21 cellular contexts compared by ENCODE assay signal in genomic region chr19:30543243-30543945, GRCh38.
A peak's percentile ranks its signal among the peaks of the same experiment; 100 is the strongest.
DNase-seq lines count a peak whose midpoint lies in the region; ATAC-seq and TF ChIP-seq lines count a peak whose summit lies in the region.
"Had no signal": no experiment of that assay in that cellular context is flagged by ENCODE, and none has a peak within 500 bp of the region (broad histone marks: within the 10 kb centered on the region; RNA-seq: fewer than 3 reads in every experiment).

No MANE protein-coding gene starts in this region.

- no peaks in the 10 kb centered on the region for H3K36me3 Mint-ChIP-seq in stimulated activated effector memory CD8-positive, alpha-beta T cell treated with anti-CD3 and anti-CD28 coated beads, Interleukin-12 subunit alpha, Interleukin-12 subunit beta, amount 100 ng/mL, for 72 hours
- peaks cover under 1% of the 10 kb centered on the region for H3K36me3 Mint-ChIP-seq in glutamatergic neuron (ENCODE audit: unreplicated experiment)
- H3K36me3 Mint-ChIP-seq: CD4-positive, alpha-beta memory T cell had no signal

- intact Hi-C loops in cardiac septum (cut with DNase I): no loop called here
- intact Hi-C loops in heart right ventricle (cut with DNase I): no loop called here
- intact Hi-C loops in uterus (cut with DNase I; ENCODE audit: low total_unique reads): no loop called here

- no peak for TF ChIP-seq POLR2A in uterus (IDR thresholded peaks at IDR 0.05)

- H3K9me3 Mint-ChIP-seq in stimulated activated effector memory CD8-positive, alpha-beta T cell treated with anti-CD3 and anti-CD28 coated beads, Interleukin-12 subunit alpha, Interleukin-12 subunit beta, amount 100 ng/mL, for 72 hours: peaks cover 2% of the 10 kb centered on the region
- H3K9me3 Mint-ChIP-seq in glutamatergic neuron (ENCODE audit: unreplicated experiment): peaks cover 3% of the 10 kb centered on the region

- peaks cover 7% of the 10 kb centered on the region for H3K27me3 Mint-ChIP-seq in glutamatergic neuron (ENCODE audit: unreplicated experiment)

- 90 to 92% methylated on average over 9 of the region's 9 CpGs for WGBS in heart right ventricle, 2 donors

- ATAC-seq in heart right ventricle (no peak), GM19035 (IDR thresholded peaks at IDR 0.05; ENCODE audit: unreplicated experiment) (no peak), HG03139 (IDR thresholded peaks at IDR 0.05; ENCODE audit: unreplicated experiment) (no peak)
- ATAC-seq in stimulated activated effector memory CD8-positive, alpha-beta T cell treated with anti-CD3 and anti-CD28 coated beads, Interleukin-12 subunit alpha, Interleukin-12 subunit beta, amount 100 ng/mL, for 72 hours: peak; percentile 32
- ATAC-seq: HCT116 had no signal

- H3K9me3 ChIP-seq in heart right ventricle (no peaks in the 10 kb centered on the region), uterus (no peaks in the 10 kb centered on the region)

- H3K27me3 ChIP-seq in heart right ventricle: peaks cover 0 to 11% (median 0%) of the 10 kb centered on the region in 7 donors
- H3K27me3 ChIP-seq in uterus: no peaks in the 10 kb centered on the region

- no peak overlapping the region for H3K4me3 Mint-ChIP-seq in stimulated activated effector memory CD8-positive, alpha-beta T cell treated with anti-CD3 and anti-CD28 coated beads, Interleukin-12 subunit alpha, Interleukin-12 subunit beta, amount 100 ng/mL, for 72 hours
- no peak overlapping the region for H3K4me3 Mint-ChIP-seq in glutamatergic neuron (ENCODE audit: unreplicated experiment)
- H3K4me3 Mint-ChIP-seq: CD4-positive, alpha-beta memory T cell; H9 had no signal

- DNase-seq in cardiac septum (ENCODE audit: low spot score) (peak; percentile 64), heart right ventricle (no peak), mesenteric fat pad (ENCODE audit: low spot score) (peak; percentile 43), glutamatergic neuron (no peak), uterus (no peak)
- no peak for DNase-seq in stimulated activated effector memory CD8-positive, alpha-beta T cell treated with anti-CD3 and anti-CD28 coated beads, Interleukin-12 subunit alpha, Interleukin-12 subunit beta, amount 100 ng/mL, for 72 hours (ENCODE audit: low spot score in 2 of 2)
- DNase-seq: ACHN; AML-193; C1 segment of cervical spinal cord; Calu3; CD4-positive, alpha-beta memory T cell; COR-L47; DMS53; DMS79 treated with DMSO at 0.1 percent for 48 hours; GF-D8; GM23248; H9 had no signal

- H3K4me3 ChIP-seq in heart right ventricle (no peak overlapping the region), uterus (no peak overlapping the region)
- H3K4me3 ChIP-seq: GM23248 had no signal

- no peak overlapping the region for H3K27ac Mint-ChIP-seq in stimulated activated effector memory CD8-positive, alpha-beta T cell treated with anti-CD3 and anti-CD28 coated beads, Interleukin-12 subunit alpha, Interleukin-12 subunit beta, amount 100 ng/mL, for 72 hours
- H3K27ac Mint-ChIP-seq in glutamatergic neuron (ENCODE audit: unreplicated experiment): no peak overlapping the region
- H3K27ac Mint-ChIP-seq: CD4-positive, alpha-beta memory T cell; H9 had no signal

- no peaks in the 10 kb centered on the region for H3K4me1 Mint-ChIP-seq in stimulated activated effector memory CD8-positive, alpha-beta T cell treated with anti-CD3 and anti-CD28 coated beads, Interleukin-12 subunit alpha, Interleukin-12 subunit beta, amount 100 ng/mL, for 72 hours
- H3K4me1 Mint-ChIP-seq in glutamatergic neuron (ENCODE audit: low read depth, unreplicated experiment): peaks cover 8% of the 10 kb centered on the region
- H3K4me1 Mint-ChIP-seq: CD4-positive, alpha-beta memory T cell had no signal

- H3K4me1 ChIP-seq in heart right ventricle (peaks cover 0 to 7% (median 0%) of the 10 kb centered on the region in 9 donors), uterus (no peaks in the 10 kb centered on the region)

- no peak overlapping the region for H3K27ac ChIP-seq in heart right ventricle
- no peak overlapping the region for H3K27ac ChIP-seq in uterus
- H3K27ac ChIP-seq: 22Rv1, GM23248 had no signal

- H3K36me3 ChIP-seq in heart right ventricle (no peaks in the 10 kb centered on the region), uterus (no peaks in the 10 kb centered on the region)

- no peak for TF ChIP-seq CTCF in heart right ventricle (IDR thresholded peaks at IDR 0.05)
- no peak for TF ChIP-seq CTCF in glutamatergic neuron (IDR thresholded peaks at IDR 0.05; ENCODE audit: partially characterized antibody, unreplicated experiment)
- no peak for TF ChIP-seq CTCF in uterus (IDR thresholded peaks at IDR 0.05)

Comparison
In these comparisons a context has a peak if more than half of its experiments do, and no peak if none do; other contexts are left out.
1. DNase-seq: peak in cardiac septum (single experiment) and mesenteric fat pad (single experiment); none in heart right ventricle (0 of 2), stimulated activated effector memory CD8-positive, alpha-beta T cell treated with anti-CD3 and anti-CD28 coated beads, Interleukin-12 subunit alpha, Interleukin-12 subunit beta, amount 100 ng/mL, for 72 hours (0 of 2), glutamatergic neuron (single experiment) and uterus (0 of 2).